Comparison of ENCODE assay signal across 22 cellular contexts in genomic region chr4:830776-831482, GRCh38. TPM values are rescaled to one million over a fixed set of nuclear protein-coding genes. Genes with fewer than 3 reads are reported as not detected.
"Had no signal": no experiment of that assay in that cellular context is flagged by ENCODE, and none has a peak within 500 bp of the region (broad histone marks: within the 10 kb centered on the region; RNA-seq: fewer than 3 reads in every experiment).

No MANE protein-coding gene starts in this region.

- H3K9ac ChIP-seq: parathyroid adenoma had no signal

- ATAC-seq: activated naive CD8-positive, alpha-beta T cell treated with anti-CD3 and anti-CD28 coated beads, Interleukin-2, amount 50 U/mL, for 24 hours; left lobe of liver; natural killer cell had no signal

- H2AFZ ChIP-seq: parathyroid adenoma had no signal

- H3K79me2 ChIP-seq: parathyroid adenoma had no signal

- H3K4me1 ChIP-seq: parathyroid adenoma had no signal

- FAIRE-seq: endothelial cell of umbilical vein, islet of Langerhans had no signal

- DNase-seq: activated B cell treated with CpG ODN at 0.5 μM for 24 hours; activated CD4-positive, alpha-beta memory T cell treated with anti-CD3 and anti-CD28 coated beads for 36 hours; activated CD4-positive, alpha-beta T cell treated with anti-CD3 and anti-CD28 coated beads for 4 hours; activated naive CD4-positive, alpha-beta T cell treated with Interleukin-2 at 50 U/mL for 16 hours; activated naive CD8-positive, alpha-beta T cell treated with anti-CD3 and anti-CD28 coated beads, Interleukin-2, amount 50 U/mL, for 24 hours; activated T-cell treated with anti-CD3 and anti-CD28 coated beads for 4 hours; anterior cingulate cortex; brain microvascular endothelial cell; cortex of kidney; effector CD8-positive, alpha-beta T cell; esophagus squamous epithelium; natural killer cell; stimulated activated CD4-positive, alpha-beta T cell treated with anti-CD3 and anti-CD28 coated beads, Interleukin-2, amount 100 ng/mL, for 48 hours; T-helper 1 cell; T-helper 9 cell had no signal

- H3K36me3 ChIP-seq: brain microvascular endothelial cell, esophagus squamous epithelium, neutrophil, upper lobe of left lung had no signal

- H3K9me3 ChIP-seq: neutrophil had no signal

- H3K4me3 ChIP-seq: esophagus squamous epithelium, upper lobe of left lung had no signal

- H3K27ac ChIP-seq: brain microvascular endothelial cell, esophagus squamous epithelium, neutrophil, parathyroid adenoma, upper lobe of left lung had no signal

RNA-seq across cellular contexts. Expression of gene CPLX1, which starts 5.0 kb away (rescaled TPM):
- total RNA-seq: activated B cell treated with CpG ODN at 0.5 μM for 24 hours, natural killer cell, skeletal muscle tissue had no signal
